1 cellular context compared by ENCODE assay signal in the genomic region with DNA sequence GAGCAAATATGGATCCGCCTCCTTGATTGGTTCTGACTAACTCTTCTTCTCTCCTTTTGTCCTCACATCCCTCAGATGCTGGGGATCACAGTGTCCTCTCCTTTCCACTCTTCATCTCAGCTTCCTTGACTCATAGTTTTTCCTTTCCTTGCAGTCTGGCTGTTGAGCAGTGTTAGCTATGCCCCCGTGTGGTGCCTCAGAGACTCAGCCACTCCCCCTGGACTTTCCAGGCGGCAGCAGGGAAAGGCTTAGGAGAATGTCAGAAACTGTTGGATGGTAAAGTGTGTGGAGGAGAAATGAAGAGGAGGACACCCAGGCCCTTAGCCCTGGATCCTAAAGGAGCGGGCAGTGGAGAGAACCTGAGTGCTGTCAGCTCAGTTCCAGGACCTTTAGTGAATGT.
TF ChIP-seq lines count a peak whose summit lies in the region.

No MANE protein-coding gene starts in this region.

TF ChIP-seq in GM23338, 12 proteins besides CTCF, POLR2A, EP300 and RAD21 (continued from another document):
- no peak for TF ChIP-seq POLR2AphosphoS5 (IDR thresholded peaks at IDR 0.05; ENCODE audit: low read depth)
- TF ChIP-seq ZNF331 (CRISPR knock-in tag; IDR thresholded peaks at IDR 0.05; ENCODE audit: low read depth): no peak
- TF ChIP-seq, protein P1, sequence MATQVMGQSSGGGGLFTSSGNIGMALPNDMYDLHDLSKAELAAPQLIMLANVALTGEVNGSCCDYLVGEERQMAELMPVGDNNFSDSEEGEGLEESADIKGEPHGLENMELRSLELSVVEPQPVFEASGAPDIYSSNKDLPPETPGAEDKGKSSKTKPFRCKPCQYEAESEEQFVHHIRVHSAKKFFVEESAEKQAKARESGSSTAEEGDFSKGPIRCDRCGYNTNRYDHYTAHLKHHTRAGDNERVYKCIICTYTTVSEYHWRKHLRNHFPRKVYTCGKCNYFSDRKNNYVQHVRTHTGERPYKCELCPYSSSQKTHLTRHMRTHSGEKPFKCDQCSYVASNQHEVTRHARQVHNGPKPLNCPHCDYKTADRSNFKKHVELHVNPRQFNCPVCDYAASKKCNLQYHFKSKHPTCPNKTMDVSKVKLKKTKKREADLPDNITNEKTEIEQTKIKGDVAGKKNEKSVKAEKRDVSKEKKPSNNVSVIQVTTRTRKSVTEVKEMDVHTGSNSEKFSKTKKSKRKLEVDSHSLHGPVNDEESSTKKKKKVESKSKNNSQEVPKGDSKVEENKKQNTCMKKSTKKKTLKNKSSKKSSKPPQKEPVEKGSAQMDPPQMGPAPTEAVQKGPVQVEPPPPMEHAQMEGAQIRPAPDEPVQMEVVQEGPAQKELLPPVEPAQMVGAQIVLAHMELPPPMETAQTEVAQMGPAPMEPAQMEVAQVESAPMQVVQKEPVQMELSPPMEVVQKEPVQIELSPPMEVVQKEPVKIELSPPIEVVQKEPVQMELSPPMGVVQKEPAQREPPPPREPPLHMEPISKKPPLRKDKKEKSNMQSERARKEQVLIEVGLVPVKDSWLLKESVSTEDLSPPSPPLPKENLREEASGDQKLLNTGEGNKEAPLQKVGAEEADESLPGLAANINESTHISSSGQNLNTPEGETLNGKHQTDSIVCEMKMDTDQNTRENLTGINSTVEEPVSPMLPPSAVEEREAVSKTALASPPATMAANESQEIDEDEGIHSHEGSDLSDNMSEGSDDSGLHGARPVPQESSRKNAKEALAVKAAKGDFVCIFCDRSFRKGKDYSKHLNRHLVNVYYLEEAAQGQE (IDR thresholded peaks at IDR 0.05; ENCODE audit: unreplicated experiment): no peak
- TF ChIP-seq NANOG (IDR thresholded peaks at IDR 0.05; ENCODE audit: borderline replicate concordance): no peak
- TF ChIP-seq, protein P2, sequence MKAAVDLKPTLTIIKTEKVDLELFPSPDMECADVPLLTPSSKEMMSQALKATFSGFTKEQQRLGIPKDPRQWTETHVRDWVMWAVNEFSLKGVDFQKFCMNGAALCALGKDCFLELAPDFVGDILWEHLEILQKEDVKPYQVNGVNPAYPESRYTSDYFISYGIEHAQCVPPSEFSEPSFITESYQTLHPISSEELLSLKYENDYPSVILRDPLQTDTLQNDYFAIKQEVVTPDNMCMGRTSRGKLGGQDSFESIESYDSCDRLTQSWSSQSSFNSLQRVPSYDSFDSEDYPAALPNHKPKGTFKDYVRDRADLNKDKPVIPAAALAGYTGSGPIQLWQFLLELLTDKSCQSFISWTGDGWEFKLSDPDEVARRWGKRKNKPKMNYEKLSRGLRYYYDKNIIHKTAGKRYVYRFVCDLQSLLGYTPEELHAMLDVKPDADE (IDR thresholded peaks at IDR 0.05): no peak
- TF ChIP-seq ZNF462 (CRISPR knock-in tag; IDR thresholded peaks at IDR 0.05): no peak
